3 cellular contexts compared by ENCODE assay signal in the genomic region with DNA sequence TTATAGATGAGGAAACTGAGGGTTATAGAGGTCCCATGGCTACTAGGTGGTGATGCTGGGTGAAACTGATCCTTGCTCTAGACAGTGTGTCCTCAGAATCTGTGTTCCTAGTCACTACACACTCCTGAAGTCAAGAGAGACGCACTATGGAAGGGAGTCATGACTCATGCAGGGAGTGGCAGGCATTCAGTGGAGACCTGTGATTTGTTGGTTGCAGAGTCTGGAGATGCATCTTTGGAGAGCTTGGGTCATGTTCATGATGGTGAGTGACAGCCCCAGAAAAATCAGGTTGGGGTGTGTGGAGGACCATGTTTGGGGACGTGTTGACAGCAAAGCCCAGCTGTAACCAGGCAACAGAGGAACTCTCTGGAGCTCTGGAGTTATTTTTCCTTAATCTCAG.
A peak's percentile ranks its signal among the peaks of the same experiment; 100 is the strongest.
TF ChIP-seq lines count a peak whose summit lies in the region.

No MANE protein-coding gene starts in this region.

TF ChIP-seq in A549, 52 proteins besides CTCF, POLR2A, EP300 and RAD21:
- TF ChIP-seq FOSL2 (IDR thresholded peaks at IDR 0.05) (no peak), FOSL2 (CRISPR knock-in tag; IDR thresholded peaks at IDR 0.05) (peak; percentile 43; the same call in 1 of the 2 replicates), NR3C1 (IDR thresholded peaks at IDR 0.05) (no peak)

TF ChIP-seq in HCT116, 20 proteins besides CTCF, POLR2A, EP300 and RAD21:
- TF ChIP-seq EZH2phosphoT487 (IDR thresholded peaks at IDR 0.05; ENCODE audit: borderline replicate concordance): no peak
- no peak for TF ChIP-seq SRF (IDR thresholded peaks at IDR 0.05; ENCODE audit: low read depth)
- no peak for TF ChIP-seq REST (IDR thresholded peaks at IDR 0.05; ENCODE audit: low read depth)
- no peak for TF ChIP-seq SP1 (IDR thresholded peaks at IDR 0.05; ENCODE audit: low read depth)
- TF ChIP-seq, protein P1, sequence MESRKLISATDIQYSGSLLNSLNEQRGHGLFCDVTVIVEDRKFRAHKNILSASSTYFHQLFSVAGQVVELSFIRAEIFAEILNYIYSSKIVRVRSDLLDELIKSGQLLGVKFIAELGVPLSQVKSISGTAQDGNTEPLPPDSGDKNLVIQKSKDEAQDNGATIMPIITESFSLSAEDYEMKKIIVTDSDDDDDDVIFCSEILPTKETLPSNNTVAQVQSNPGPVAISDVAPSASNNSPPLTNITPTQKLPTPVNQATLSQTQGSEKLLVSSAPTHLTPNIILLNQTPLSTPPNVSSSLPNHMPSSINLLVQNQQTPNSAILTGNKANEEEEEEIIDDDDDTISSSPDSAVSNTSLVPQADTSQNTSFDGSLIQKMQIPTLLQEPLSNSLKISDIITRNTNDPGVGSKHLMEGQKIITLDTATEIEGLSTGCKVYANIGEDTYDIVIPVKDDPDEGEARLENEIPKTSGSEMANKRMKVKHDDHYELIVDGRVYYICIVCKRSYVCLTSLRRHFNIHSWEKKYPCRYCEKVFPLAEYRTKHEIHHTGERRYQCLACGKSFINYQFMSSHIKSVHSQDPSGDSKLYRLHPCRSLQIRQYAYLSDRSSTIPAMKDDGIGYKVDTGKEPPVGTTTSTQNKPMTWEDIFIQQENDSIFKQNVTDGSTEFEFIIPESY (IDR thresholded peaks at IDR 0.05; ENCODE audit: extremely low read depth, insufficient replicate concordance, low read length): no peak
- TF ChIP-seq, protein P2, sequence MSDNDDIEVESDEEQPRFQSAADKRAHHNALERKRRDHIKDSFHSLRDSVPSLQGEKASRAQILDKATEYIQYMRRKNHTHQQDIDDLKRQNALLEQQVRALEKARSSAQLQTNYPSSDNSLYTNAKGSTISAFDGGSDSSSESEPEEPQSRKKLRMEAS (IDR thresholded peaks at IDR 0.05): no peak
- TF ChIP-seq EZH2 (IDR thresholded peaks at IDR 0.05): no peak
- TF ChIP-seq CBX3 (IDR thresholded peaks at IDR 0.05; ENCODE audit: low read depth): no peak
- TF ChIP-seq JUND (IDR thresholded peaks at IDR 0.05): no peak
- TF ChIP-seq ATF3 (IDR thresholded peaks at IDR 0.05): no peak
- TF ChIP-seq ELF1 (IDR thresholded peaks at IDR 0.05; ENCODE audit: borderline replicate concordance, low read depth): no peak

TF ChIP-seq in K562, 482 proteins besides CTCF, POLR2A, EP300 and RAD21:
- TF ChIP-seq RBM22 (IDR thresholded peaks at IDR 0.05; ENCODE audit: low read depth, low read length, poor library complexity, severe bottlenecking): no peak
- peak; percentile 57 for TF ChIP-seq JUND (IDR thresholded peaks at IDR 0.05; ENCODE audit: borderline replicate concordance, low read depth, low read length)
- peak; percentile 50; the same call in 1 of the 3 replicates for TF ChIP-seq JUND (tag; IDR thresholded peaks at IDR 0.05; ENCODE audit: borderline replicate concordance, low read depth, low read length)
- TF ChIP-seq GABPA (tag; conservative IDR thresholded peaks at IDR 0.05; ENCODE audit: low read depth): no peak
- TF ChIP-seq CTBP1 (IDR thresholded peaks at IDR 0.05; ENCODE audit: borderline replicate concordance): peak; percentile 57; the same call in 1 of the 2 replicates
- TF ChIP-seq ZNF146 (CRISPR knock-in tag; IDR thresholded peaks at IDR 0.05; ENCODE audit: unreplicated experiment): no peak
- no peak for TF ChIP-seq RAD51 (IDR thresholded peaks at IDR 0.05; ENCODE audit: borderline replicate concordance, low read depth)
- TF ChIP-seq SIX5 (IDR thresholded peaks at IDR 0.05; ENCODE audit: borderline replicate concordance in 1 of 2, insufficient read depth in 1 of 2, low read depth in 1 of 2, low read length in 2 of 2): no peak
- TF ChIP-seq, protein P3, sequence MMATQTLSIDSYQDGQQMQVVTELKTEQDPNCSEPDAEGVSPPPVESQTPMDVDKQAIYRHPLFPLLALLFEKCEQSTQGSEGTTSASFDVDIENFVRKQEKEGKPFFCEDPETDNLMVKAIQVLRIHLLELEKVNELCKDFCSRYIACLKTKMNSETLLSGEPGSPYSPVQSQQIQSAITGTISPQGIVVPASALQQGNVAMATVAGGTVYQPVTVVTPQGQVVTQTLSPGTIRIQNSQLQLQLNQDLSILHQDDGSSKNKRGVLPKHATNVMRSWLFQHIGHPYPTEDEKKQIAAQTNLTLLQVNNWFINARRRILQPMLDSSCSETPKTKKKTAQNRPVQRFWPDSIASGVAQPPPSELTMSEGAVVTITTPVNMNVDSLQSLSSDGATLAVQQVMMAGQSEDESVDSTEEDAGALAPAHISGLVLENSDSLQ (IDR thresholded peaks at IDR 0.05): peak; percentile 77
- TF ChIP-seq NCOR1 (IDR thresholded peaks at IDR 0.05): no peak
- no peak for TF ChIP-seq YY1 (IDR thresholded peaks at IDR 0.05; ENCODE audit: borderline replicate concordance in 1 of 3, control insufficient read depth in 1 of 3, extremely low read depth in 1 of 3, insufficient read depth in 3 of 3, insufficient read length in 1 of 3, insufficient replicate concordance in 2 of 3, low read depth in 1 of 3, low read length in 2 of 3)
- no peak for TF ChIP-seq NUFIP1 (IDR thresholded peaks at IDR 0.05; ENCODE audit: partially characterized antibody)
- TF ChIP-seq, protein P4, sequence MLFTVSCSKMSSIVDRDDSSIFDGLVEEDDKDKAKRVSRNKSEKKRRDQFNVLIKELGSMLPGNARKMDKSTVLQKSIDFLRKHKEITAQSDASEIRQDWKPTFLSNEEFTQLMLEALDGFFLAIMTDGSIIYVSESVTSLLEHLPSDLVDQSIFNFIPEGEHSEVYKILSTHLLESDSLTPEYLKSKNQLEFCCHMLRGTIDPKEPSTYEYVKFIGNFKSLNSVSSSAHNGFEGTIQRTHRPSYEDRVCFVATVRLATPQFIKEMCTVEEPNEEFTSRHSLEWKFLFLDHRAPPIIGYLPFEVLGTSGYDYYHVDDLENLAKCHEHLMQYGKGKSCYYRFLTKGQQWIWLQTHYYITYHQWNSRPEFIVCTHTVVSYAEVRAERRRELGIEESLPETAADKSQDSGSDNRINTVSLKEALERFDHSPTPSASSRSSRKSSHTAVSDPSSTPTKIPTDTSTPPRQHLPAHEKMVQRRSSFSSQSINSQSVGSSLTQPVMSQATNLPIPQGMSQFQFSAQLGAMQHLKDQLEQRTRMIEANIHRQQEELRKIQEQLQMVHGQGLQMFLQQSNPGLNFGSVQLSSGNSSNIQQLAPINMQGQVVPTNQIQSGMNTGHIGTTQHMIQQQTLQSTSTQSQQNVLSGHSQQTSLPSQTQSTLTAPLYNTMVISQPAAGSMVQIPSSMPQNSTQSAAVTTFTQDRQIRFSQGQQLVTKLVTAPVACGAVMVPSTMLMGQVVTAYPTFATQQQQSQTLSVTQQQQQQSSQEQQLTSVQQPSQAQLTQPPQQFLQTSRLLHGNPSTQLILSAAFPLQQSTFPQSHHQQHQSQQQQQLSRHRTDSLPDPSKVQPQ (CRISPR knock-in tag; IDR thresholded peaks at IDR 0.05; ENCODE audit: borderline replicate concordance): no peak
- TF ChIP-seq SPI1 (IDR thresholded peaks at IDR 0.05; ENCODE audit: borderline replicate concordance, low read depth, low read length): no peak
- TF ChIP-seq GABPB2 (CRISPR knock-in tag; conservative IDR thresholded peaks at IDR 0.05): no peak
- TF ChIP-seq RCOR1 (IDR thresholded peaks at IDR 0.05; ENCODE audit: borderline replicate concordance in 1 of 2, low read depth in 2 of 2, low read length in 2 of 2): peak in 1 of 2 experiments; percentile 52; a peak in 1 of 4 replicates
- TF ChIP-seq NR3C1 (CRISPR knock-in tag; IDR thresholded peaks at IDR 0.05): no peak
- TF ChIP-seq TEAD1 (CRISPR knock-in tag; IDR thresholded peaks at IDR 0.05): no peak
- no peak for TF ChIP-seq NRF1 (conservative IDR thresholded peaks at IDR 0.05 in 1 of 2, IDR thresholded peaks at IDR 0.05 in 1 of 2)
- no peak for TF ChIP-seq ATF7 (IDR thresholded peaks at IDR 0.05)
- TF ChIP-seq ZNF217 (CRISPR knock-in tag; IDR thresholded peaks at IDR 0.05): no peak
- no peak for TF ChIP-seq HDAC3 (IDR thresholded peaks at IDR 0.05; ENCODE audit: borderline replicate concordance, partially characterized antibody)
- TF ChIP-seq ZNF263 (CRISPR knock-in tag; IDR thresholded peaks at IDR 0.05; ENCODE audit: borderline replicate concordance): no peak
- no peak for TF ChIP-seq ELK1 (CRISPR knock-in tag; IDR thresholded peaks at IDR 0.05)
- no peak for TF ChIP-seq THAP12 (CRISPR knock-in tag; IDR thresholded peaks at IDR 0.05)
- TF ChIP-seq FUS (optimal IDR thresholded peaks at IDR 0.05; ENCODE audit: low read depth, low read length): no peak
- no peak for TF ChIP-seq RBFOX2 (IDR thresholded peaks at IDR 0.05; ENCODE audit: low read depth, low read length)
- TF ChIP-seq SRSF9 (IDR thresholded peaks at IDR 0.05; ENCODE audit: borderline replicate concordance, low read depth, low read length): no peak
- no peak for TF ChIP-seq EGR1 (conservative IDR thresholded peaks at IDR 0.05)
- no peak for TF ChIP-seq ZNF398 (CRISPR knock-in tag; IDR thresholded peaks at IDR 0.05)
- peak in 1 of 2 experiments; percentile 26; a peak in 1 of 4 replicates for TF ChIP-seq KDM1A (IDR thresholded peaks at IDR 0.05)
- no peak for TF ChIP-seq ZKSCAN3 (CRISPR knock-in tag; IDR thresholded peaks at IDR 0.05)
- no peak for TF ChIP-seq MIER1 (IDR thresholded peaks at IDR 0.05; ENCODE audit: low read depth)
- TF ChIP-seq, protein P5, sequence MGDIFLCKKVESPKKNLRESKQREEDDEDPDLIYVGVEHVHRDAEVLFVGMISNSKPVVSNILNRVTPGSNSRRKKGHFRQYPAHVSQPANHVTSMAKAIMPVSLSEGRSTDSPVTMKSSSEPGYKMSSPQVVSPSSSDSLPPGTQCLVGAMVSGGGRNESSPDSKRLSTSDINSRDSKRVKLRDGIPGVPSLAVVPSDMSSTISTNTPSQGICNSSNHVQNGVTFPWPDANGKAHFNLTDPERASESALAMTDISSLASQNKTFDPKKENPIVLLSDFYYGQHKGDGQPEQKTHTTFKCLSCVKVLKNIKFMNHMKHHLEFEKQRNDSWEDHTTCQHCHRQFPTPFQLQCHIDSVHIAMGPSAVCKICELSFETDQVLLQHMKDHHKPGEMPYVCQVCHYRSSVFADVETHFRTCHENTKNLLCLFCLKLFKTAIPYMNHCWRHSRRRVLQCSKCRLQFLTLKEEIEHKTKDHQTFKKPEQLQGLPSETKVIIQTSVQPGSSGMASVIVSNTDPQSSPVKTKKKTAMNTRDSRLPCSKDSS (IDR thresholded peaks at IDR 0.05; ENCODE audit: low read depth, partially characterized antibody): no peak
- no peak for TF ChIP-seq WHSC1 (IDR thresholded peaks at IDR 0.05; ENCODE audit: low read length)
- TF ChIP-seq, protein P6, sequence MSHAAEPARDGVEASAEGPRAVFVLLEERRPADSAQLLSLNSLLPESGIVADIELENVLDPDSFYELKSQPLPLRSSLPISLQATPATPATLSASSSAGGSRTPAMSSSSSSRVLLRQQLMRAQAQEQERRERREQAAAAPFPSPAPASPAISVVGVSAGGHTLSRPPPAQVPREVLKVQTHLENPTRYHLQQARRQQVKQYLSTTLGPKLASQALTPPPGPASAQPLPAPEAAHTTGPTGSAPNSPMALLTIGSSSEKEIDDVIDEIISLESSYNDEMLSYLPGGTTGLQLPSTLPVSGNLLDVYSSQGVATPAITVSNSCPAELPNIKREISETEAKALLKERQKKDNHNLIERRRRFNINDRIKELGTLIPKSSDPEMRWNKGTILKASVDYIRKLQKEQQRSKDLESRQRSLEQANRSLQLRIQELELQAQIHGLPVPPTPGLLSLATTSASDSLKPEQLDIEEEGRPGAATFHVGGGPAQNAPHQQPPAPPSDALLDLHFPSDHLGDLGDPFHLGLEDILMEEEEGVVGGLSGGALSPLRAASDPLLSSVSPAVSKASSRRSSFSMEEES (CRISPR knock-in tag; IDR thresholded peaks at IDR 0.05): no peak
- TF ChIP-seq NBN (IDR thresholded peaks at IDR 0.05; ENCODE audit: low read depth): no peak
- no peak for TF ChIP-seq KHSRP (IDR thresholded peaks at IDR 0.05)
- TF ChIP-seq HDAC1 (IDR thresholded peaks at IDR 0.05): no peak
- peak; percentile 44; the same call in 1 of the 2 replicates for TF ChIP-seq ATF3 (IDR thresholded peaks at IDR 0.05)
- no peak for TF ChIP-seq ATF3 (CRISPR knock-in tag; conservative IDR thresholded peaks at IDR 0.05)
- no peak for TF ChIP-seq C11orf30 (IDR thresholded peaks at IDR 0.05; ENCODE audit: low read depth)
- 0 out of 2 replicates have a peak, but pooled peaks have one; percentile 17 for TF ChIP-seq FOSL1 (tag; conservative IDR thresholded peaks at IDR 0.05)
